ENCODE assay signal across 18 cellular contexts in the genomic region with DNA sequence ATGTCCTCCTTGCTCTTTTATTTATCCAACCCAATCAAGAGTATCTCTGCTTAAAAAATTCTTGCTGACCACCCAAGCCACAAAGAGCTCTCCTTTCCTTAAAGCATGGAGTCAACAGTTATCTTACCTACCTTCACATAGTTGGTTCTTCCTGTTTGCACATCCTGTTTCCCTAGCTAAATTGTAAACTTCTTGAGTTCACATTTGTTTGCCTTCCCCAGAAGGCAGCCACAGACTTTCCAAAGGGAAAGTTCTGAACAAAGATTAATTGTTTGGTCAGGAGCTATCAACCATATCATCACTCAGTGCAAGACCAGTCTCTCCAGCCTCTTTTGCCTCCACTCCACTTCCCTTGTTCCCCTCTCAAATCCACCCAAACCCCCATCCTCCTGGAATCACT.
"Had no signal": no experiment of that assay in that cellular context is flagged by ENCODE, and none has a peak within 500 bp of the region (broad histone marks: within the 10 kb centered on the region; RNA-seq: fewer than 3 reads in every experiment).

No MANE protein-coding gene starts in this region.

- H3K27ac Mint-ChIP-seq: activated CD4-positive, alpha-beta T cell treated with anti-CD3 and anti-CD28 coated beads, Interleukin-2, amount 10 ng/mL, durations not matched to agents 7 days and 5 days; activated naive CD4-positive, alpha-beta T cell treated with anti-CD3 and anti-CD28 coated beads, Interleukin-2, amount 50 U/mL, for 24 hours; activated T-helper 2 cell treated with anti-CD3 and anti-CD28 coated beads, Interferon-gamma antibody, Interleukin-2, Interleukin-4, amounts not matched to agents 10 μg/mL and 5 μg/mL and 100 μg/mL, durations not matched to agents 14 hours and 24 hours and 36 hours; endodermal cell; immature natural killer cell; memory B cell; natural killer cell treated with Interleukin-12 subunit alpha and Interleukin-12 subunit beta and Interleukin-15 and Interleukin-18, amount 100 ng/mL, for 72 hours; type B pancreatic cell had no signal

- DNase-seq: activated CD4-positive, alpha-beta T cell treated with anti-CD3 and anti-CD28 coated beads, Interleukin-2, amount 10 ng/mL, durations not matched to agents 7 days and 5 days; activated CD4-positive, CD25-positive, alpha-beta regulatory T cell; amniotic stem cell; brain microvascular endothelial cell; endodermal cell; immature natural killer cell; left lung; nucleus accumbens; stimulated activated CD4-positive, alpha-beta T cell treated with anti-CD3 and anti-CD28 coated beads, Interleukin-2, amount 100 ng/mL, for 48 hours; stimulated activated naive CD8-positive, alpha-beta T cell treated with anti-CD3 and anti-CD28 coated beads, Interleukin-15, Interleukin-2, amounts not matched to agents 100 U/mL and 50 U/mL, for 24 hours had no signal

- H3K27ac ChIP-seq: brain microvascular endothelial cell, left lung, suprapubic skin had no signal

- ATAC-seq: left lung; natural killer cell treated with Interleukin-12 subunit alpha and Interleukin-12 subunit beta and Interleukin-15 and Interleukin-18, amount 100 ng/mL, for 72 hours; stimulated activated naive CD8-positive, alpha-beta T cell treated with anti-CD3 and anti-CD28 coated beads, Interleukin-15, Interleukin-2, amounts not matched to agents 100 U/mL and 50 U/mL, for 24 hours had no signal

- FAIRE-seq: TTC549 had no signal

- H3K4me1 ChIP-seq: left lung, suprapubic skin had no signal

- H3K4me3 Mint-ChIP-seq: activated CD4-positive, alpha-beta T cell treated with anti-CD3 and anti-CD28 coated beads, Interleukin-2, amount 10 ng/mL, durations not matched to agents 7 days and 5 days; activated naive CD4-positive, alpha-beta T cell treated with anti-CD3 and anti-CD28 coated beads, Interleukin-2, amount 50 U/mL, for 24 hours; endodermal cell; immature natural killer cell; memory B cell; natural killer cell treated with Interleukin-12 subunit alpha and Interleukin-12 subunit beta and Interleukin-15 and Interleukin-18, amount 100 ng/mL, for 72 hours; type B pancreatic cell had no signal

- H3K36me3 Mint-ChIP-seq: activated naive CD4-positive, alpha-beta T cell treated with anti-CD3 and anti-CD28 coated beads, Interleukin-2, amount 50 U/mL, for 24 hours; memory B cell; natural killer cell treated with Interleukin-12 subunit alpha and Interleukin-12 subunit beta and Interleukin-15 and Interleukin-18, amount 100 ng/mL, for 72 hours had no signal

- H3K27me3 Mint-ChIP-seq: activated CD4-positive, alpha-beta T cell treated with anti-CD3 and anti-CD28 coated beads, Interleukin-2, amount 10 ng/mL, durations not matched to agents 7 days and 5 days; type B pancreatic cell had no signal

- H3K9me3 ChIP-seq: suprapubic skin had no signal

- H3K9me3 Mint-ChIP-seq: activated T-helper 2 cell treated with anti-CD3 and anti-CD28 coated beads, Interferon-gamma antibody, Interleukin-2, Interleukin-4, amounts not matched to agents 10 μg/mL and 5 μg/mL and 100 μg/mL, durations not matched to agents 14 hours and 24 hours and 36 hours had no signal

- H3K4me1 Mint-ChIP-seq: activated CD4-positive, alpha-beta T cell treated with anti-CD3 and anti-CD28 coated beads, Interleukin-2, amount 10 ng/mL, durations not matched to agents 7 days and 5 days; activated naive CD4-positive, alpha-beta T cell treated with anti-CD3 and anti-CD28 coated beads, Interleukin-2, amount 50 U/mL, for 24 hours; immature natural killer cell; memory B cell had no signal

- H3K36me3 ChIP-seq: brain microvascular endothelial cell, esophagus muscularis mucosa, left lung, suprapubic skin had no signal

- H3K27me3 ChIP-seq: brain microvascular endothelial cell, esophagus muscularis mucosa had no signal

- H3K4me3 ChIP-seq: esophagus muscularis mucosa, left lung, suprapubic skin had no signal
